ENCODE assay signal across 8 cellular contexts in genomic region chr1:39269791-39270342, GRCh38.
A peak's percentile ranks its signal among the peaks of the same experiment; 100 is the strongest.
DNase-seq lines count a peak whose midpoint lies in the region; ATAC-seq and TF ChIP-seq lines count a peak whose summit lies in the region.

No MANE protein-coding gene starts in this region.

- TF ChIP-seq CTCF in GM12864 (IDR thresholded peaks at IDR 0.05; ENCODE audit: low read depth, low read length, missing control alignments), result no peak
- TF ChIP-seq CTCF in nephron progenitor cell (IDR thresholded peaks at IDR 0.05), result no peak

- ATAC-seq in GM21717 (IDR thresholded peaks at IDR 0.05; ENCODE audit: unreplicated experiment), result peak; percentile 58

- peak overlapping the region; percentile 11 for H3K27ac Mint-ChIP-seq in nephron progenitor cell

- peak overlapping the region; percentile 30 for H3K4me3 ChIP-seq in GM12864 (ENCODE audit: low read depth, low read length)

- DNase-seq in GM12864 (ENCODE audit: low read depth) (peak; percentile 79), NCI-H187 (lab: John Stamatoyannopoulos, UW) (peak; percentile 36 to 58), cerebellar cortex (ENCODE audit: low spot score) (peak; percentile 54), nephron progenitor cell (no peak), HUDEP-2 (lab: John Stamatoyannopoulos, UW; ENCODE audit: unreplicated experiment in 76 of 76) (no peak), NCI-H2196 treated with DMSO at 0.1 percent for 48 hours (lab: John Stamatoyannopoulos, UW; ENCODE audit: unreplicated experiment) (no peak), MV-4-11 (lab: John Stamatoyannopoulos, UW) (no peak)

- peak overlapping the region; percentile 21 for H3K4me3 Mint-ChIP-seq in nephron progenitor cell

- H3K36me3 Mint-ChIP-seq in nephron progenitor cell (ENCODE audit: low read depth), result peaks cover 4% of the 10 kb centered on the region

- H3K27me3 Mint-ChIP-seq in nephron progenitor cell (ENCODE audit: low read depth, poor library complexity), result no peaks in the 10 kb centered on the region

- H3K4me1 Mint-ChIP-seq in nephron progenitor cell, result peaks cover 72% of the 10 kb centered on the region

- no peaks in the 10 kb centered on the region for H3K9me3 Mint-ChIP-seq in nephron progenitor cell

Comparison
In these comparisons a context has a peak if more than half of its experiments do, and no peak if none do; other contexts are left out.
1. DNase-seq: peak in GM12864 (single experiment), NCI-H187 (2 of 2) and cerebellar cortex (single experiment); none in nephron progenitor cell (single experiment), HUDEP-2 (0 of 76), NCI-H2196 treated with DMSO at 0.1 percent for 48 hours (single experiment) and MV-4-11 (single experiment).